In genomic region chr6:4607026-4607704, GRCh38 we compare ENCODE assay signal across 9 cellular contexts.
A peak's percentile ranks its signal among the peaks of the same experiment; 100 is the strongest.
DNase-seq lines count a peak whose midpoint lies in the region; ATAC-seq and TF ChIP-seq lines count a peak whose summit lies in the region.
"Had no signal": no experiment of that assay in that cellular context is flagged by ENCODE, and none has a peak within 500 bp of the region (broad histone marks: within the 10 kb centered on the region; RNA-seq: fewer than 3 reads in every experiment).

No MANE protein-coding gene starts in this region.

- TF ChIP-seq CTCF in nephron progenitor cell (IDR thresholded peaks at IDR 0.05) (no peak), progenitor cell of endocrine pancreas (IDR thresholded peaks at IDR 0.05; ENCODE audit: unreplicated experiment) (no peak)

- H3K27me3 Mint-ChIP-seq in nephron progenitor cell (ENCODE audit: low read depth, poor library complexity) (peaks cover 2% of the 10 kb centered on the region), progenitor cell of endocrine pancreas (no peaks in the 10 kb centered on the region)
- peaks cover 10% of the 10 kb centered on the region for H3K27me3 Mint-ChIP-seq in activated CD8-positive, alpha-beta memory T cell treated with anti-CD3 and anti-CD28 coated beads, Interleukin-2, amount 10 ng/mL, durations not matched to agents 7 days and 5 days

- peak; percentile 95 for DNase-seq in Caki2 (ENCODE audit: low read depth)
- peak; percentile 2 for DNase-seq in NCI-H2196 treated with DMSO at 0.1 percent for 48 hours (lab: John Stamatoyannopoulos, UW; ENCODE audit: unreplicated experiment)
- DNase-seq in nephron progenitor cell, result no peak
- DNase-seq in activated CD8-positive, alpha-beta memory T cell treated with anti-CD3 and anti-CD28 coated beads, Interleukin-2, amount 50 U/mL, for 48 hours, result no peak
- DNase-seq in activated CD8-positive, alpha-beta memory T cell treated with anti-CD3 and anti-CD28 coated beads, Interleukin-2, amount 10 ng/mL, durations not matched to agents 7 days and 5 days, result no peak
- DNase-seq in progenitor cell of endocrine pancreas (ENCODE audit: low spot score, unreplicated experiment), result no peak
- DNase-seq: NCI-H1930 had no signal

- no peaks in the 10 kb centered on the region for H3K9me3 Mint-ChIP-seq in nephron progenitor cell
- no peaks in the 10 kb centered on the region for H3K9me3 Mint-ChIP-seq in activated CD8-positive, alpha-beta memory T cell treated with anti-CD3 and anti-CD28 coated beads, Interleukin-2, amount 10 ng/mL, durations not matched to agents 7 days and 5 days (ENCODE audit: low read depth)
- H3K9me3 Mint-ChIP-seq in progenitor cell of endocrine pancreas (ENCODE audit: low read depth), result no peaks in the 10 kb centered on the region

- H3K36me3 Mint-ChIP-seq in nephron progenitor cell (ENCODE audit: low read depth), result no peaks in the 10 kb centered on the region
- H3K36me3 Mint-ChIP-seq in activated CD8-positive, alpha-beta memory T cell treated with anti-CD3 and anti-CD28 coated beads, Interleukin-2, amount 10 ng/mL, durations not matched to agents 7 days and 5 days, result no peaks in the 10 kb centered on the region
- no peaks in the 10 kb centered on the region for H3K36me3 Mint-ChIP-seq in progenitor cell of endocrine pancreas (ENCODE audit: insufficient read depth)

- CTCF ChIA-PET in activated CD8-positive, alpha-beta memory T cell treated with anti-CD3 and anti-CD28 coated beads, Interleukin-2, amount 10 ng/mL, durations not matched to agents 7 days and 5 days (lab: Charles Lee), result no interaction called here

- ATAC-seq in HG02571 (IDR thresholded peaks at IDR 0.05; ENCODE audit: unreplicated experiment), result no peak
- no peak for ATAC-seq in activated CD8-positive, alpha-beta memory T cell treated with anti-CD3 and anti-CD28 coated beads, Interleukin-2, amount 10 ng/mL, durations not matched to agents 7 days and 5 days

- H3K27ac Mint-ChIP-seq in nephron progenitor cell, result no peak overlapping the region
- H3K27ac Mint-ChIP-seq in activated CD8-positive, alpha-beta memory T cell treated with anti-CD3 and anti-CD28 coated beads, Interleukin-2, amount 10 ng/mL, durations not matched to agents 7 days and 5 days, result no peak overlapping the region
- no peak overlapping the region for H3K27ac Mint-ChIP-seq in progenitor cell of endocrine pancreas

- peak overlapping the region; percentile 5 for H3K4me3 Mint-ChIP-seq in nephron progenitor cell
- no peak overlapping the region for H3K4me3 Mint-ChIP-seq in activated CD8-positive, alpha-beta memory T cell treated with anti-CD3 and anti-CD28 coated beads, Interleukin-2, amount 10 ng/mL, durations not matched to agents 7 days and 5 days
- no peak overlapping the region for H3K4me3 Mint-ChIP-seq in progenitor cell of endocrine pancreas (ENCODE audit: low read depth)

- in situ Hi-C loops in Caki2 (cut with HindIII; ENCODE audit: low pct_unique_long_range_greater_than_20kb, low sequenced_read_pairs), result no loop called here

- H3K27ac ChIP-seq in cingulate gyrus (ENCODE audit: low read depth, low read length), result peak overlapping the region; percentile 90

- H3K4me1 Mint-ChIP-seq in nephron progenitor cell (peaks cover 57% of the 10 kb centered on the region), progenitor cell of endocrine pancreas (ENCODE audit: low read depth) (peaks cover 13% of the 10 kb centered on the region)
- peaks cover 3% of the 10 kb centered on the region for H3K4me1 Mint-ChIP-seq in activated CD8-positive, alpha-beta memory T cell treated with anti-CD3 and anti-CD28 coated beads, Interleukin-2, amount 10 ng/mL, durations not matched to agents 7 days and 5 days

Comparison
In these comparisons a context has a peak if more than half of its experiments do, and no peak if none do; other contexts are left out.
1. DNase-seq: peak in Caki2 (single experiment) and NCI-H2196 treated with DMSO at 0.1 percent for 48 hours (single experiment); none in nephron progenitor cell (single experiment), activated CD8-positive, alpha-beta memory T cell treated with anti-CD3 and anti-CD28 coated beads, Interleukin-2, amount 50 U/mL, for 48 hours (single experiment), activated CD8-positive, alpha-beta memory T cell treated with anti-CD3 and anti-CD28 coated beads, Interleukin-2, amount 10 ng/mL, durations not matched to agents 7 days and 5 days (single experiment) and progenitor cell of endocrine pancreas (single experiment).